In genomic region chr19:19191920-19192882, GRCh38 we compare ENCODE assay signal across 2 cellular contexts.
TF ChIP-seq lines count a peak whose summit lies in the region.

Gene BORCS8, minus strand, starts transcription at chr19:19192152. Its CDS starts 35 bp downstream, at chr19:19192117.
Gene RFXANK, plus strand, starts transcription at chr19:19192258. Its CDS starts 1,689 bp downstream, at chr19:19193947.

TF ChIP-seq in HCT116, 20 proteins besides CTCF, POLR2A, EP300 and RAD21 (continued from another document):
- TF ChIP-seq, protein P1, sequence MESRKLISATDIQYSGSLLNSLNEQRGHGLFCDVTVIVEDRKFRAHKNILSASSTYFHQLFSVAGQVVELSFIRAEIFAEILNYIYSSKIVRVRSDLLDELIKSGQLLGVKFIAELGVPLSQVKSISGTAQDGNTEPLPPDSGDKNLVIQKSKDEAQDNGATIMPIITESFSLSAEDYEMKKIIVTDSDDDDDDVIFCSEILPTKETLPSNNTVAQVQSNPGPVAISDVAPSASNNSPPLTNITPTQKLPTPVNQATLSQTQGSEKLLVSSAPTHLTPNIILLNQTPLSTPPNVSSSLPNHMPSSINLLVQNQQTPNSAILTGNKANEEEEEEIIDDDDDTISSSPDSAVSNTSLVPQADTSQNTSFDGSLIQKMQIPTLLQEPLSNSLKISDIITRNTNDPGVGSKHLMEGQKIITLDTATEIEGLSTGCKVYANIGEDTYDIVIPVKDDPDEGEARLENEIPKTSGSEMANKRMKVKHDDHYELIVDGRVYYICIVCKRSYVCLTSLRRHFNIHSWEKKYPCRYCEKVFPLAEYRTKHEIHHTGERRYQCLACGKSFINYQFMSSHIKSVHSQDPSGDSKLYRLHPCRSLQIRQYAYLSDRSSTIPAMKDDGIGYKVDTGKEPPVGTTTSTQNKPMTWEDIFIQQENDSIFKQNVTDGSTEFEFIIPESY (IDR thresholded peaks at IDR 0.05; ENCODE audit: extremely low read depth, insufficient replicate concordance, low read length) = peak; percentile 33
- TF ChIP-seq YY1 (IDR thresholded peaks at IDR 0.05; ENCODE audit: extremely low read depth, insufficient replicate concordance, low read depth, low read length) = peak; percentile 72
- peak; percentile 60 for TF ChIP-seq POLR2AphosphoS5 (IDR thresholded peaks at IDR 0.05; ENCODE audit: low read depth, low read length)
- TF ChIP-seq SRF (IDR thresholded peaks at IDR 0.05; ENCODE audit: low read depth) = 0 out of 2 replicates have a peak, but pooled peaks have one; percentile 32
- peak; percentile 20; the same call in 1 of the 2 replicates for TF ChIP-seq ZFX (IDR thresholded peaks at IDR 0.05)
- TF ChIP-seq, protein P2, sequence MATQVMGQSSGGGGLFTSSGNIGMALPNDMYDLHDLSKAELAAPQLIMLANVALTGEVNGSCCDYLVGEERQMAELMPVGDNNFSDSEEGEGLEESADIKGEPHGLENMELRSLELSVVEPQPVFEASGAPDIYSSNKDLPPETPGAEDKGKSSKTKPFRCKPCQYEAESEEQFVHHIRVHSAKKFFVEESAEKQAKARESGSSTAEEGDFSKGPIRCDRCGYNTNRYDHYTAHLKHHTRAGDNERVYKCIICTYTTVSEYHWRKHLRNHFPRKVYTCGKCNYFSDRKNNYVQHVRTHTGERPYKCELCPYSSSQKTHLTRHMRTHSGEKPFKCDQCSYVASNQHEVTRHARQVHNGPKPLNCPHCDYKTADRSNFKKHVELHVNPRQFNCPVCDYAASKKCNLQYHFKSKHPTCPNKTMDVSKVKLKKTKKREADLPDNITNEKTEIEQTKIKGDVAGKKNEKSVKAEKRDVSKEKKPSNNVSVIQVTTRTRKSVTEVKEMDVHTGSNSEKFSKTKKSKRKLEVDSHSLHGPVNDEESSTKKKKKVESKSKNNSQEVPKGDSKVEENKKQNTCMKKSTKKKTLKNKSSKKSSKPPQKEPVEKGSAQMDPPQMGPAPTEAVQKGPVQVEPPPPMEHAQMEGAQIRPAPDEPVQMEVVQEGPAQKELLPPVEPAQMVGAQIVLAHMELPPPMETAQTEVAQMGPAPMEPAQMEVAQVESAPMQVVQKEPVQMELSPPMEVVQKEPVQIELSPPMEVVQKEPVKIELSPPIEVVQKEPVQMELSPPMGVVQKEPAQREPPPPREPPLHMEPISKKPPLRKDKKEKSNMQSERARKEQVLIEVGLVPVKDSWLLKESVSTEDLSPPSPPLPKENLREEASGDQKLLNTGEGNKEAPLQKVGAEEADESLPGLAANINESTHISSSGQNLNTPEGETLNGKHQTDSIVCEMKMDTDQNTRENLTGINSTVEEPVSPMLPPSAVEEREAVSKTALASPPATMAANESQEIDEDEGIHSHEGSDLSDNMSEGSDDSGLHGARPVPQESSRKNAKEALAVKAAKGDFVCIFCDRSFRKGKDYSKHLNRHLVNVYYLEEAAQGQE (IDR thresholded peaks at IDR 0.05; ENCODE audit: low read depth) = no peak
- peak; percentile 85 for TF ChIP-seq MAX (IDR thresholded peaks at IDR 0.05)
- TF ChIP-seq EZH2 (IDR thresholded peaks at IDR 0.05) = no peak
- TF ChIP-seq ELF1 (IDR thresholded peaks at IDR 0.05; ENCODE audit: borderline replicate concordance, low read depth) = no peak; the same call in 1 of the 2 replicates
- no peak for TF ChIP-seq CBX3 (IDR thresholded peaks at IDR 0.05; ENCODE audit: low read depth)
- TF ChIP-seq CEBPB (IDR thresholded peaks at IDR 0.05; ENCODE audit: low read depth) = no peak
- TF ChIP-seq TCF7L2 (IDR thresholded peaks at IDR 0.05; ENCODE audit: borderline replicate concordance, extremely low read depth, insufficient read depth, insufficient read length) = peak; percentile 85

TF ChIP-seq in neural cell, 6 proteins besides CTCF, POLR2A, EP300 and RAD21 (continued from another document):
- TF ChIP-seq MXI1 (conservative IDR thresholded peaks at IDR 0.05; ENCODE audit: poor library complexity, severe bottlenecking) = peak; percentile 76
- peak; percentile 80 for TF ChIP-seq POLR2AphosphoS5 (IDR thresholded peaks at IDR 0.05)
- peak; percentile 92 for TF ChIP-seq TAF1 (IDR thresholded peaks at IDR 0.05; ENCODE audit: low read depth)
